Comparison of ENCODE assay signal across 13 cellular contexts in genomic region chrX:140433582-140433981, GRCh38.
DNase-seq lines count a peak whose midpoint lies in the region; ATAC-seq and TF ChIP-seq lines count a peak whose summit lies in the region.
"Had no signal": no experiment of that assay in that cellular context is flagged by ENCODE, and none has a peak within 500 bp of the region (broad histone marks: within the 10 kb centered on the region; RNA-seq: fewer than 3 reads in every experiment).

No MANE protein-coding gene starts in this region.

- 30% methylated on average over 4 of the region's 4 CpGs for WGBS in right lobe of liver (ENCODE audit: insufficient coverage, low coverage, low lambda C conversion rate, missing lambda C conversion rate)

- H3K4me3 ChIP-seq in left ventricle myocardium inferior (no peak overlapping the region), AG10803 (ENCODE audit: low read length) (no peak overlapping the region), right lobe of liver (no peak overlapping the region)

- TF ChIP-seq CTCF in left ventricle myocardium inferior (IDR thresholded peaks at IDR 0.05; ENCODE audit: borderline replicate concordance) (no peak), AG10803 (conservative IDR thresholded peaks at IDR 0.05; ENCODE audit: low read length) (no peak), brain (conservative IDR thresholded peaks at IDR 0.05) (no peak), right lobe of liver (IDR thresholded peaks at IDR 0.05) (no peak)

- intact Hi-C loops in Right ventricle myocardium inferior (cut with DNase I) (loop anchor here (10.0 kb wide), 1 partner anchor 61 kb away; no protein-coding TSS in a partner anchor), left ventricle myocardium inferior (cut with micrococcal nuclease) (no loop called here), right lobe of liver (cut with DNase I) (no loop called here)

- peaks cover 0 to 8% (median 0%) of the 10 kb centered on the region in 5 experiments for H3K9me3 Mint-ChIP-seq in brain
- peaks cover 4% of the 10 kb centered on the region for H3K9me3 Mint-ChIP-seq in natural killer cell treated with Interleukin-12 subunit alpha and Interleukin-12 subunit beta and Interleukin-15 and Interleukin-18, amount 100 ng/mL, for 72 hours
- H3K9me3 Mint-ChIP-seq: CD4-positive, alpha-beta T cell had no signal

- peaks cover 3% of the 10 kb centered on the region for H3K27me3 Mint-ChIP-seq in brain
- H3K27me3 Mint-ChIP-seq in natural killer cell treated with Interleukin-12 subunit alpha and Interleukin-12 subunit beta and Interleukin-15 and Interleukin-18, amount 100 ng/mL, for 72 hours, result peaks cover 0 to 6% of the 10 kb centered on the region in 2 donors

- H3K4me1 ChIP-seq in left ventricle myocardium inferior, result peaks cover 6% of the 10 kb centered on the region
- peaks cover 0 to 10% (median 4%) of the 10 kb centered on the region in 4 donors for H3K4me1 ChIP-seq in right lobe of liver
- H3K4me1 ChIP-seq: Caco-2 had no signal

- no peaks in the 10 kb centered on the region for H3K36me3 ChIP-seq in left ventricle myocardium inferior
- H3K36me3 ChIP-seq in right lobe of liver, result no peaks in the 10 kb centered on the region

- DNase-seq in Right ventricle myocardium inferior (ENCODE audit: missing footprints), result no peak
- DNase-seq in left ventricle myocardium inferior, result no peak
- peak; percentile 19 for DNase-seq in AG10803 (ENCODE audit: low read depth)
- peak in 1 of 3 donors; percentile 54 for DNase-seq in right lobe of liver
- no peak for DNase-seq in natural killer cell treated with Interleukin-12 subunit alpha and Interleukin-12 subunit beta and Interleukin-15 and Interleukin-18, amount 100 ng/mL, for 72 hours (ENCODE audit: low spot score)
- DNase-seq in NCI-H146 (lab: John Stamatoyannopoulos, UW), result no peak
- DNase-seq: Caco-2; CD4-positive, alpha-beta T cell; HCEC 1CT; IMR-90 had no signal

- ATAC-seq in Right ventricle myocardium inferior, result peak; percentile 32
- ATAC-seq in right lobe of liver, result peak; percentile 61 to 78 (median 67)
- ATAC-seq in natural killer cell treated with Interleukin-12 subunit alpha and Interleukin-12 subunit beta and Interleukin-15 and Interleukin-18, amount 100 ng/mL, for 72 hours, result no peak

- no peaks in the 10 kb centered on the region for H3K36me3 Mint-ChIP-seq in brain
- H3K36me3 Mint-ChIP-seq in natural killer cell treated with Interleukin-12 subunit alpha and Interleukin-12 subunit beta and Interleukin-15 and Interleukin-18, amount 100 ng/mL, for 72 hours, result no peaks in the 10 kb centered on the region

- H3K27ac ChIP-seq in left ventricle myocardium inferior (replicated peaks) (no peak overlapping the region), right lobe of liver (no peak overlapping the region)
- H3K27ac ChIP-seq: C4-2B, HL-60 had no signal

- no peak overlapping the region for H3K4me3 Mint-ChIP-seq in brain
- H3K4me3 Mint-ChIP-seq in natural killer cell treated with Interleukin-12 subunit alpha and Interleukin-12 subunit beta and Interleukin-15 and Interleukin-18, amount 100 ng/mL, for 72 hours, result no peak overlapping the region
- H3K4me3 Mint-ChIP-seq: CD4-positive, alpha-beta T cell had no signal

- H3K27me3 ChIP-seq in left ventricle myocardium inferior (ENCODE audit: low read depth) (peaks cover 2% of the 10 kb centered on the region), right lobe of liver (peaks cover 0 to 4% of the 10 kb centered on the region in 2 donors)

- TF ChIP-seq POLR2A in right lobe of liver (IDR thresholded peaks at IDR 0.05), result no peak

- H3K27ac Mint-ChIP-seq in brain, result peak overlapping the region in 3 of 5 experiments; percentile 26 to 83 (median 38)
- no peak overlapping the region for H3K27ac Mint-ChIP-seq in natural killer cell treated with Interleukin-12 subunit alpha and Interleukin-12 subunit beta and Interleukin-15 and Interleukin-18, amount 100 ng/mL, for 72 hours
- H3K27ac Mint-ChIP-seq: CD4-positive, alpha-beta T cell had no signal

- peaks cover 14% of the 10 kb centered on the region for H3K4me1 Mint-ChIP-seq in brain
- no peaks in the 10 kb centered on the region for H3K4me1 Mint-ChIP-seq in natural killer cell treated with Interleukin-12 subunit alpha and Interleukin-12 subunit beta and Interleukin-15 and Interleukin-18, amount 100 ng/mL, for 72 hours (ENCODE audit: low read depth in 2 of 2)

- H3K9me3 ChIP-seq in left ventricle myocardium inferior (replicated peaks) (no peaks in the 10 kb centered on the region), right lobe of liver (no peaks in the 10 kb centered on the region)
- H3K9me3 ChIP-seq: Caco-2 had no signal

Comparison
In these comparisons a context has a peak if more than half of its experiments do, and no peak if none do; other contexts are left out.
1. ATAC-seq: peak in Right ventricle myocardium inferior (single experiment) and right lobe of liver (4 of 4); none in natural killer cell treated with Interleukin-12 subunit alpha and Interleukin-12 subunit beta and Interleukin-15 and Interleukin-18, amount 100 ng/mL, for 72 hours (0 of 2).
2. H3K27ac Mint-ChIP-seq: peak in brain (3 of 5); none in natural killer cell treated with Interleukin-12 subunit alpha and Interleukin-12 subunit beta and Interleukin-15 and Interleukin-18, amount 100 ng/mL, for 72 hours (0 of 2).